ENCODE assay signal across 8 cellular contexts in genomic region chr1:212413902-212414327, GRCh38. TPM values are rescaled to one million over a fixed set of nuclear protein-coding genes. Genes with fewer than 3 reads are reported as not detected.
DNase-seq lines count a peak whose midpoint lies in the region; ATAC-seq, FAIRE-seq and TF ChIP-seq lines count a peak whose summit lies in the region.

No MANE protein-coding gene starts in this region.

- peak overlapping the region; percentile 80 for H3K9ac ChIP-seq in SU-DHL-6 (ENCODE audit: low read length)

- H3K27me3 ChIP-seq in SU-DHL-6 (ENCODE audit: low read length), result no peaks in the 10 kb centered on the region
- H3K27me3 ChIP-seq in pancreas, result no peaks in the 10 kb centered on the region

- peaks cover 25% of the 10 kb centered on the region for H3K79me2 ChIP-seq in SU-DHL-6 (ENCODE audit: insufficient read depth, low read length)

- no peaks in the 10 kb centered on the region for H3F3A ChIP-seq in SU-DHL-6 (ENCODE audit: insufficient read depth)

- ATAC-seq in pancreas, result peak in 3 of 4 donors; percentile 1 to 15 (median 3)

- 21 to 23% methylated on average over 19 to 21 of the region's 21 CpGs for WGBS in pancreas, 2 donors

- H3K4me1 ChIP-seq in pancreas, result peaks cover 0 to 6% (median 0%) of the 10 kb centered on the region in 3 donors

- DNase-seq in HFF-Myc (ENCODE audit: extremely low read depth, low read depth) (no peak), fibroblast of the aortic adventitia (ENCODE audit: low read depth) (peak; percentile 12), pancreas (no peak), globus pallidus (ENCODE audit: low spot score) (no peak), amniotic stem cell (lab: John Stamatoyannopoulos, UW) (no peak), mucosa of gallbladder (ENCODE audit: low spot score) (no peak)

- H3K9me3 ChIP-seq in SU-DHL-6 (ENCODE audit: insufficient read depth, low read length) (no peaks in the 10 kb centered on the region), pancreas (no peaks in the 10 kb centered on the region)

- no peaks in the 10 kb centered on the region for H4K20me1 ChIP-seq in SU-DHL-6 (ENCODE audit: low read depth, low read length)

- H3K27ac ChIP-seq in SU-DHL-6 (ENCODE audit: low read depth, low read length) (no peak overlapping the region), pancreas (no peak overlapping the region)

- no peak for FAIRE-seq in pancreas (lab: Jason Lieb, UNC)

- H3K4me2 ChIP-seq in SU-DHL-6 (ENCODE audit: low read depth, low read length, poor library complexity, severe bottlenecking), result peak overlapping the region; percentile 66

- H2AFZ ChIP-seq in SU-DHL-6 (ENCODE audit: low read depth, low read length, severe bottlenecking), result peak overlapping the region; percentile 88

- TF ChIP-seq CTCF in GM12875 (IDR thresholded peaks at IDR 0.05; ENCODE audit: borderline replicate concordance, insufficient read depth, low read depth, low read length), result no peak
- TF ChIP-seq CTCF in HFF-Myc (IDR thresholded peaks at IDR 0.05; ENCODE audit: low read depth, low read length, missing control alignments), result no peak
- no peak for TF ChIP-seq CTCF in SU-DHL-6 (IDR thresholded peaks at IDR 0.05; ENCODE audit: insufficient read depth, low read length, poor library complexity, severe bottlenecking)
- no peak for TF ChIP-seq CTCF in fibroblast of the aortic adventitia (IDR thresholded peaks at IDR 0.05; ENCODE audit: insufficient read depth, low read length)
- no peak for TF ChIP-seq CTCF in pancreas (IDR thresholded peaks at IDR 0.05)

- H3K36me3 ChIP-seq in SU-DHL-6 (ENCODE audit: low read length) (no peaks in the 10 kb centered on the region), pancreas (no peaks in the 10 kb centered on the region)

- no peaks in the 10 kb centered on the region for H3K9me2 ChIP-seq in SU-DHL-6 (replicated peaks; ENCODE audit: insufficient read depth, low read length)

- H3K4me3 ChIP-seq in GM12875 (ENCODE audit: low read depth, low read length) (peak overlapping the region; percentile 83), HFF-Myc (replicated peaks; ENCODE audit: low read depth, low read length) (peak overlapping the region; percentile 79), SU-DHL-6 (ENCODE audit: insufficient read depth, low read length, poor library complexity, severe bottlenecking) (peak overlapping the region; percentile 83), fibroblast of the aortic adventitia (ENCODE audit: low read depth, low read length) (peak overlapping the region; percentile 96), pancreas (peak overlapping the region; percentile 73 to 95 (median 82))

- intact Hi-C loops in pancreas (cut with DNase I), result no loop called here

RNA-seq across cellular contexts. Expression of gene PACC1, which starts 0.8 kb away (rescaled TPM):
- total RNA-seq in fibroblast of the aortic adventitia (ENCODE audit: low replicate concordance) (2.7 and 5.1 TPM in 2 replicates), pancreas (1 to 10 TPM; 2.4 to 3.4 (median 3.2) TPM), mucosa of gallbladder (4.0 TPM)
- 1 to 10 TPM; 1.7 to 1.9 TPM for polyA plus RNA-seq in pancreas

RNA-seq across cellular contexts. Expression of gene NENF, which starts 18.8 kb away (rescaled TPM):
- total RNA-seq in fibroblast of the aortic adventitia (ENCODE audit: low replicate concordance), result 38.4 and 43.3 TPM in 2 replicates
- 10 to 100 TPM; 23.8 to 35.7 (median 33.4) TPM for total RNA-seq in pancreas
- polyA plus RNA-seq in pancreas, result 10 to 100 TPM; 93.0 to 97.0 TPM
- 64.3 TPM for total RNA-seq in mucosa of gallbladder
